ENCODE assay signal across 7 cellular contexts in genomic region chr22:18896038-18896657, GRCh38. TPM values are rescaled to one million over a fixed set of nuclear protein-coding genes. Genes with fewer than 3 reads are reported as not detected.
A peak's percentile ranks its signal among the peaks of the same experiment; 100 is the strongest.
DNase-seq lines count a peak whose midpoint lies in the region; ATAC-seq, FAIRE-seq and TF ChIP-seq lines count a peak whose summit lies in the region.
"Not testable (repeated sequence)": the region's sequence is repeated elsewhere in the genome, so short reads cannot be mapped to it uniquely, and the experiment has no call there.

No MANE protein-coding gene starts in this region.

- TF ChIP-seq CTCF in body of pancreas (IDR thresholded peaks at IDR 0.05); HepG2 (CRISPR knock-in tag; IDR thresholded peaks at IDR 0.05): not testable (repeated sequence)

- H4K20me1 ChIP-seq in HepG2 (ENCODE audit: insufficient read depth, low read length) = not testable (repeated sequence)

- H2AFZ ChIP-seq in HepG2 (ENCODE audit: low read length) = not testable (repeated sequence)

- in situ Hi-C loops in HepG2 (cut with HindIII; ENCODE audit: extremely low pct_ligation_motif_present, low pct_unique_long_range_greater_than_20kb) = not testable (repeated sequence)

- not testable (repeated sequence) for TF ChIP-seq EP300 in HepG2 (IDR thresholded peaks at IDR 0.05; ENCODE audit: low read depth in 2 of 2, low read length in 2 of 2); HepG2 (CRISPR knock-in tag; IDR thresholded peaks at IDR 0.05; ENCODE audit: borderline replicate concordance)

- BruUV-seq in HepG2 (replicated peaks; lab: Mats Ljungman, UMichigan) = not testable (repeated sequence)

- POLR2A ChIA-PET in HepG2 (lab: Yijun Ruan, JAX) = not testable (repeated sequence)

- not testable (repeated sequence) for DNase-seq in GM18507 (ENCODE audit: extremely low spot score, insufficient read length, low read depth); HepG2 (ENCODE audit: low spot score)
- peak; percentile 66 for DNase-seq in activated CD8-positive, alpha-beta memory T cell treated with anti-CD3 and anti-CD28 coated beads, Interleukin-2, amount 10 ng/mL, durations not matched to agents 7 days and 5 days
- DNase-seq in body of pancreas (peak; percentile 6 to 24 (median 19)), Right ventricle myocardium inferior (ENCODE audit: missing footprints) (peak; percentile 45)
- DNase-seq in stimulated activated CD4-positive, alpha-beta T cell treated with anti-CD3 and anti-CD28 coated beads, Interleukin-2, amount 100 ng/mL, for 48 hours = peak; percentile 3 to 8

- H3K4me3 ChIP-seq in body of pancreas; HepG2 (replicated peaks in 1 of 3; ENCODE audit: insufficient read depth in 1 of 3, low read depth in 2 of 3, low read length in 3 of 3): not testable (repeated sequence)

- H3K4me2 ChIP-seq in HepG2 (ENCODE audit: low read depth, low read length) = not testable (repeated sequence)

- not testable (repeated sequence) for H3K36me3 ChIP-seq in body of pancreas (replicated peaks in 1 of 2; ENCODE audit: insufficient read depth in 1 of 2, low read depth in 2 of 2); HepG2 (replicated peaks in 1 of 2; ENCODE audit: control insufficient read depth in 1 of 2, insufficient read depth in 2 of 2, low read length in 2 of 2)

- H3K79me2 ChIP-seq in HepG2 (ENCODE audit: insufficient read depth, low read length) = not testable (repeated sequence)

- not testable (repeated sequence) for H3K27ac Mint-ChIP-seq in activated CD8-positive, alpha-beta memory T cell treated with anti-CD3 and anti-CD28 coated beads, Interleukin-2, amount 10 ng/mL, durations not matched to agents 7 days and 5 days

- CTCF ChIA-PET in activated CD8-positive, alpha-beta memory T cell treated with anti-CD3 and anti-CD28 coated beads, Interleukin-2, amount 10 ng/mL, durations not matched to agents 7 days and 5 days (lab: Charles Lee); HepG2 (lab: Yijun Ruan, JAX; ENCODE audit: low intra/inter-chr PET ratio, low total read pairs): not testable (repeated sequence)

- not testable (repeated sequence) for H3K4me1 Mint-ChIP-seq in activated CD8-positive, alpha-beta memory T cell treated with anti-CD3 and anti-CD28 coated beads, Interleukin-2, amount 10 ng/mL, durations not matched to agents 7 days and 5 days

- H3K27me3 ChIP-seq in body of pancreas; HepG2 (ENCODE audit: control insufficient read depth in 1 of 2, insufficient read depth in 2 of 2, low read length in 2 of 2): not testable (repeated sequence)

- H3K9me3 Mint-ChIP-seq in activated CD8-positive, alpha-beta memory T cell treated with anti-CD3 and anti-CD28 coated beads, Interleukin-2, amount 10 ng/mL, durations not matched to agents 7 days and 5 days (ENCODE audit: low read depth) = not testable (repeated sequence)

- not testable (repeated sequence) for H3K4me3 Mint-ChIP-seq in activated CD8-positive, alpha-beta memory T cell treated with anti-CD3 and anti-CD28 coated beads, Interleukin-2, amount 10 ng/mL, durations not matched to agents 7 days and 5 days

- not testable (repeated sequence) for H3K9ac ChIP-seq in HepG2 (ENCODE audit: insufficient read depth, low read depth, low read length)

- FAIRE-seq in GM18507 (lab: Jason Lieb, UNC) = peak; percentile 100
- peak; percentile 98 for FAIRE-seq in TTC549 (lab: Jason Lieb, UNC)
- FAIRE-seq in HepG2 (lab: Jason Lieb, UNC) = peak; percentile 76

- not testable (repeated sequence) for TF ChIP-seq POLR2A in body of pancreas (IDR thresholded peaks at IDR 0.05); HepG2 (IDR thresholded peaks at IDR 0.05; ENCODE audit: insufficient read depth in 1 of 2, low read depth in 2 of 2, low read length in 2 of 2)

- WGBS in body of pancreas, 2 donors = 100% methylated on average over 5 of the region's 7 CpGs; no CpG with 5 or more reads in 1 of the 2 donors
- WGBS in HepG2 (ENCODE audit: low lambda C conversion rate) = 70% methylated on average over 6 of the region's 7 CpGs

- H3K9me3 ChIP-seq in body of pancreas; HepG2 (ENCODE audit: low read length): not testable (repeated sequence)

- H3K27me3 Mint-ChIP-seq in activated CD8-positive, alpha-beta memory T cell treated with anti-CD3 and anti-CD28 coated beads, Interleukin-2, amount 10 ng/mL, durations not matched to agents 7 days and 5 days = not testable (repeated sequence)

- intact Hi-C loops in body of pancreas (cut with DNase I); Right ventricle myocardium inferior (cut with DNase I); HepG2 (cut with micrococcal nuclease; ENCODE audit: unreplicated experiment): not testable (repeated sequence)

- not testable (repeated sequence) for H3K27ac ChIP-seq in body of pancreas; HepG2 (ENCODE audit: extremely low read length, insufficient read depth, low read length)

- TF ChIP-seq RAD21 in HepG2 (CRISPR knock-in tag; IDR thresholded peaks at IDR 0.05) = not testable (repeated sequence)

- H3K36me3 Mint-ChIP-seq in activated CD8-positive, alpha-beta memory T cell treated with anti-CD3 and anti-CD28 coated beads, Interleukin-2, amount 10 ng/mL, durations not matched to agents 7 days and 5 days = not testable (repeated sequence)

- not testable (repeated sequence) for ATAC-seq in activated CD8-positive, alpha-beta memory T cell treated with anti-CD3 and anti-CD28 coated beads, Interleukin-2, amount 10 ng/mL, durations not matched to agents 7 days and 5 days; body of pancreas; Right ventricle myocardium inferior; HepG2

- H3K4me1 ChIP-seq in body of pancreas; HepG2 (ENCODE audit: insufficient read depth, low read length): not testable (repeated sequence)

RNA-seq across cellular contexts. Expression of gene DGCR6, which starts 10.0 kb away (rescaled TPM):
- 1 to 10 TPM in 1 of 2 experiments, under 1 TPM in 1; 0.96 to 1.1 TPM for total RNA-seq in activated CD8-positive, alpha-beta memory T cell treated with anti-CD3 and anti-CD28 coated beads, Interleukin-2, amount 10 ng/mL, durations not matched to agents 7 days and 5 days
- total RNA-seq in body of pancreas (10 to 100 TPM in 1 of 2 donors, 1 to 10 TPM in 1; 6.7 to 10.5 TPM), Right ventricle myocardium inferior (8.0 TPM), HepG2 (2016; rRNA removed; fragmentation: Illumina TruSeq; extraction: Trizol) (0.07 TPM in 1 of 2 replicates, not detected in the other)
- total RNA-seq in HepG2 (2016; cell fraction: cytosol; rRNA removed; fragmentation: Illumina TruSeq; extraction: Trizol; ENCODE audit: low read depth) = 0.71 TPM in 1 of 2 replicates, not detected in the other
- not detected in 2 replicates for total RNA-seq in HepG2 (2016; cell fraction: insoluble cytoplasmic fraction; rRNA removed; fragmentation: Illumina TruSeq; extraction: Trizol)
- total RNA-seq in HepG2 (2016; cell fraction: membrane; rRNA removed; fragmentation: Illumina TruSeq; extraction: Trizol) = not detected in 2 replicates
- 0.12 TPM in 1 of 2 replicates, not detected in the other for total RNA-seq in HepG2 (2016; cell fraction: nucleus; rRNA removed; fragmentation: Illumina TruSeq; extraction: Trizol)
- polyA plus RNA-seq in HepG2 (2011; rRNA removed) = 0.13 TPM in 1 of 2 replicates, not detected in the other
- 0.05 TPM in 1 of 2 replicates, not detected in the other for polyA plus RNA-seq in HepG2 (2011; cell fraction: cytosol; rRNA removed)
- 0.16 and 0.17 TPM in 2 replicates for polyA plus RNA-seq in HepG2 (2011; cell fraction: nucleus; rRNA removed)
- not detected in 2 replicates for polyA plus RNA-seq in HepG2 (2012)
- polyA plus RNA-seq in HepG2 (2016; cell fraction: cytosol; fragmentation: Illumina TruSeq; extraction: Trizol; ENCODE audit: low read depth) = 0.26 TPM in 1 of 2 replicates, not detected in the other
- polyA plus RNA-seq in HepG2 (2016; cell fraction: insoluble cytoplasmic fraction; fragmentation: Illumina TruSeq; extraction: Trizol; ENCODE audit: low read depth) = not detected in 2 replicates
- 0.33 TPM in 1 of 2 replicates, not detected in the other for polyA plus RNA-seq in HepG2 (2016; cell fraction: membrane; fragmentation: Illumina TruSeq; extraction: Trizol; ENCODE audit: low read depth)
- polyA plus RNA-seq in HepG2 (2016; cell fraction: nucleus; fragmentation: Illumina TruSeq; extraction: Trizol; ENCODE audit: insufficient read depth, low read depth) = not detected in 2 replicates
- 0.12 and 2.3 TPM in 2 replicates for polyA minus RNA-seq in HepG2 (2011; rRNA and poly(A)+ RNA removed; ENCODE audit: low replicate concordance)
- polyA minus RNA-seq in HepG2 (2011; cell fraction: cytosol; rRNA and poly(A)+ RNA removed) = not detected in 2 replicates
- polyA minus RNA-seq in HepG2 (2011; cell fraction: nucleus; rRNA and poly(A)+ RNA removed) = not detected in 2 replicates

RNA-seq across cellular contexts. Expression of gene PRODH, which starts 39.9 kb away (rescaled TPM):
- 1 to 10 TPM in 1 of 2 experiments, not detected in 1; 1.0 TPM for total RNA-seq in activated CD8-positive, alpha-beta memory T cell treated with anti-CD3 and anti-CD28 coated beads, Interleukin-2, amount 10 ng/mL, durations not matched to agents 7 days and 5 days
- total RNA-seq in body of pancreas = 10 to 100 TPM in 1 of 2 donors, 1 to 10 TPM in 1; 1.0 to 11.5 TPM
- total RNA-seq in Right ventricle myocardium inferior = 7.4 TPM
- total RNA-seq in HepG2 (2016; rRNA removed; fragmentation: Illumina TruSeq; extraction: Trizol) = 0.29 TPM in 1 of 2 replicates, not detected in the other
- not detected in 2 replicates for total RNA-seq in HepG2 (2016; cell fraction: cytosol; rRNA removed; fragmentation: Illumina TruSeq; extraction: Trizol; ENCODE audit: low read depth)
- total RNA-seq in HepG2 (2016; cell fraction: insoluble cytoplasmic fraction; rRNA removed; fragmentation: Illumina TruSeq; extraction: Trizol) = 0.30 TPM in 1 of 2 replicates, not detected in the other
- total RNA-seq in HepG2 (2016; cell fraction: membrane; rRNA removed; fragmentation: Illumina TruSeq; extraction: Trizol) = not detected in 2 replicates
- 0.22 and 0.50 TPM in 2 replicates for total RNA-seq in HepG2 (2016; cell fraction: nucleus; rRNA removed; fragmentation: Illumina TruSeq; extraction: Trizol)
- polyA plus RNA-seq in HepG2 (2011; rRNA removed) = 0.30 and 0.76 TPM in 2 replicates
- 0.04 and 0.29 TPM in 2 replicates for polyA plus RNA-seq in HepG2 (2011; cell fraction: cytosol; rRNA removed)
- 7.8 and 9.7 TPM in 2 replicates for polyA plus RNA-seq in HepG2 (2011; cell fraction: nucleus; rRNA removed)
- polyA plus RNA-seq in HepG2 (2012) = 0.59 and 0.69 TPM in 2 replicates
- polyA plus RNA-seq in HepG2 (2016; cell fraction: cytosol; fragmentation: Illumina TruSeq; extraction: Trizol; ENCODE audit: low read depth) = not detected in 2 replicates
- not detected in 2 replicates for polyA plus RNA-seq in HepG2 (2016; cell fraction: insoluble cytoplasmic fraction; fragmentation: Illumina TruSeq; extraction: Trizol; ENCODE audit: low read depth)
- not detected in 2 replicates for polyA plus RNA-seq in HepG2 (2016; cell fraction: membrane; fragmentation: Illumina TruSeq; extraction: Trizol; ENCODE audit: low read depth)
- polyA plus RNA-seq in HepG2 (2016; cell fraction: nucleus; fragmentation: Illumina TruSeq; extraction: Trizol; ENCODE audit: insufficient read depth, low read depth) = 0.76 and 1.5 TPM in 2 replicates
- 0.26 and 0.62 TPM in 2 replicates for polyA minus RNA-seq in HepG2 (2011; rRNA and poly(A)+ RNA removed; ENCODE audit: low replicate concordance)
- 0.88 TPM in 1 of 2 replicates, not detected in the other for polyA minus RNA-seq in HepG2 (2011; cell fraction: cytosol; rRNA and poly(A)+ RNA removed)
- 2.1 and 2.6 TPM in 2 replicates for polyA minus RNA-seq in HepG2 (2011; cell fraction: nucleus; rRNA and poly(A)+ RNA removed)
